8 cellular contexts compared by ENCODE assay signal in the genomic region with DNA sequence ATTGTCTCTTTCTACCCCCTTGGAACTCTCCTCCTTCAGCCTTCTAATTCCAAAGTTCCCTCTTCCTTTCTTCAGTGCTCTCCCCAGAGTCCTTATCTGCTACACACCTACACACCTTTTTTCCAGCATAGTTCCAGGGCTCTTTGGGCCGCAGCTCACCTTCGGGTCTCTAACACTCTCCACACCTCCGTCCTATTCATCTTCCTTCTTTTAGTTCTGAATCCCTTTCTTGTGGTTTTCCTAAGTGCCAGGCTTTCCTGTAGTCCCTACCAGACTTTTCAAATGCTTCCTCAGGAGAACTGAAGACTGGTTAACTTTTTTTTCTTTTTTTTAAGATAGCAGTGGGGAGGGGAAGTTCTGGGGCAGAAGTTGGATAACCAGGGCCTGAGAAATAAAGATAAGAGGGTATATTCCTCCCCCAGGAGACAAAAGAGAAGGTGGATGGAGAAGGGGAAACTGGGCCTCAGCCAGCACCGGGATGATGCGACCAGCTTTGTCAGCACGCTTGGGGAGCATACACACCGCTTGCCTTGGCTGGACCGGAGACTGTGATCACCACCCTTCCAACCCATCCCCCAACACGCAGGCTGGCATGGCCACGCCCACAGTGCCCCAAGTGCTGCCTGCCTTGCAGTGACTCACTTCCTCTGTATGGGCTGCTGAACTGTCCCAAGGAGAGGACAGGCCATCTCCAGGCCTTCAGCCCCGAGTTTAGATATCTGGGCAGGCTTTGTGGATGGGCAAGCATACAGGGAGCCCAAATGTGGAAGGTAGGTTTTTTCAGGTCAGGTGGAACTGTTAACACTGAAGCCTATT. TPM values are rescaled to one million over a fixed set of nuclear protein-coding genes. Genes with fewer than 3 reads are reported as not detected.
A peak's percentile ranks its signal among the peaks of the same experiment; 100 is the strongest.
DNase-seq lines count a peak whose midpoint lies in the region; ATAC-seq and TF ChIP-seq lines count a peak whose summit lies in the region.
"Had no signal": no experiment of that assay in that cellular context is flagged by ENCODE, and none has a peak within 500 bp of the region (broad histone marks: within the 10 kb centered on the region; RNA-seq: fewer than 3 reads in every experiment).

No MANE protein-coding gene starts in this region.

- peaks cover 0 to 51% of the 10 kb centered on the region in 2 donors for H3K4me1 ChIP-seq in right atrium auricular region

- no peaks in the 10 kb centered on the region for H3K9me2 ChIP-seq in SU-DHL-6 (replicated peaks; ENCODE audit: insufficient read depth, low read length)

- H3F3A ChIP-seq in SU-DHL-6 (ENCODE audit: insufficient read depth): peaks cover 12% of the 10 kb centered on the region

- H3K27ac ChIP-seq in SU-DHL-6 (ENCODE audit: low read depth, low read length): no peak overlapping the region
- H3K27ac ChIP-seq in right atrium auricular region: peak overlapping the region; percentile 67 to 77
- H3K27ac ChIP-seq: foreskin keratinocyte had no signal

- peaks cover 21% of the 10 kb centered on the region for H3K79me2 ChIP-seq in SU-DHL-6 (ENCODE audit: insufficient read depth, low read length)

- H3K27me3 ChIP-seq in SU-DHL-6 (ENCODE audit: low read length): no peaks in the 10 kb centered on the region
- H3K27me3 ChIP-seq in right atrium auricular region: no peaks in the 10 kb centered on the region
- H3K27me3 ChIP-seq: foreskin keratinocyte had no signal

- H3K27ac Mint-ChIP-seq in activated naive CD4-positive, alpha-beta T cell treated with anti-CD3 and anti-CD28 coated beads, Interleukin-2, amount 50 U/mL, for 24 hours: peak overlapping the region; percentile 86

- H3K36me3 Mint-ChIP-seq in activated naive CD4-positive, alpha-beta T cell treated with anti-CD3 and anti-CD28 coated beads, Interleukin-2, amount 50 U/mL, for 24 hours: peaks cover 4% of the 10 kb centered on the region

- peak overlapping the region; percentile 81 for H3K4me3 Mint-ChIP-seq in activated naive CD4-positive, alpha-beta T cell treated with anti-CD3 and anti-CD28 coated beads, Interleukin-2, amount 50 U/mL, for 24 hours

- H2AFZ ChIP-seq in SU-DHL-6 (ENCODE audit: low read depth, low read length, severe bottlenecking): no peak overlapping the region

- peak overlapping the region; percentile 16 for H3K4me2 ChIP-seq in SU-DHL-6 (ENCODE audit: low read depth, low read length, poor library complexity, severe bottlenecking)

- H3K27me3 Mint-ChIP-seq in activated naive CD4-positive, alpha-beta T cell treated with anti-CD3 and anti-CD28 coated beads, Interleukin-2, amount 50 U/mL, for 24 hours: no peaks in the 10 kb centered on the region

- H3K36me3 ChIP-seq in SU-DHL-6 (ENCODE audit: low read length) (no peaks in the 10 kb centered on the region), right atrium auricular region (no peaks in the 10 kb centered on the region)

- H3K9me3 ChIP-seq in SU-DHL-6 (ENCODE audit: insufficient read depth, low read length): no peaks in the 10 kb centered on the region
- no peaks in the 10 kb centered on the region for H3K9me3 ChIP-seq in right atrium auricular region

- no peak overlapping the region for H3K4me3 ChIP-seq in SU-DHL-6 (ENCODE audit: insufficient read depth, low read length, poor library complexity, severe bottlenecking)
- H3K4me3 ChIP-seq in right atrium auricular region: no peak overlapping the region

- H4K20me1 ChIP-seq in SU-DHL-6 (ENCODE audit: low read depth, low read length): no peaks in the 10 kb centered on the region

- H3K4me1 Mint-ChIP-seq in activated naive CD4-positive, alpha-beta T cell treated with anti-CD3 and anti-CD28 coated beads, Interleukin-2, amount 50 U/mL, for 24 hours: peaks cover 57% of the 10 kb centered on the region

- no peak for TF ChIP-seq CTCF in SU-DHL-6 (IDR thresholded peaks at IDR 0.05; ENCODE audit: insufficient read depth, low read length, poor library complexity, severe bottlenecking)
- TF ChIP-seq CTCF in right atrium auricular region (IDR thresholded peaks at IDR 0.05): no peak

- H3K9me3 Mint-ChIP-seq in activated naive CD4-positive, alpha-beta T cell treated with anti-CD3 and anti-CD28 coated beads, Interleukin-2, amount 50 U/mL, for 24 hours: no peaks in the 10 kb centered on the region

- peak in 75 of 76 experiments; percentile 65 to 98 (median 95) for DNase-seq in HUDEP-2 (lab: John Stamatoyannopoulos, UW; ENCODE audit: unreplicated experiment in 76 of 76)
- peak; percentile 81 for DNase-seq in right atrium auricular region (ENCODE audit: low spot score)
- DNase-seq in renal cortical epithelial cell (ENCODE audit: low read depth): peak; percentile 85
- no peak for DNase-seq in cerebellar nuclear complex (lab: John Stamatoyannopoulos, UW)

- H3K9ac ChIP-seq in SU-DHL-6 (ENCODE audit: low read length): no peak overlapping the region

- no peak for ATAC-seq in HG03571 (IDR thresholded peaks at IDR 0.05; ENCODE audit: unreplicated experiment)
- ATAC-seq: foreskin keratinocyte had no signal

RNA-seq across cellular contexts. Expression of gene CERS2, which starts 2.5 kb away (rescaled TPM):
- total RNA-seq in right atrium auricular region (10 to 100 TPM; 47.9 to 91.4 TPM), renal cortical epithelial cell (119 and 202 TPM in 2 replicates)

RNA-seq across cellular contexts. Expression of gene ANXA9, which starts 5.0 kb away (rescaled TPM):
- total RNA-seq in right atrium auricular region (1 to 10 TPM; 1.6 to 7.7 TPM), renal cortical epithelial cell (0.30 and 1.6 TPM in 2 replicates)

RNA-seq across cellular contexts. Expression of gene MINDY1, which starts 29.6 kb away (rescaled TPM):
- total RNA-seq in right atrium auricular region (10 to 100 TPM; 62.2 to 72.3 TPM), renal cortical epithelial cell (35.4 and 47.7 TPM in 2 replicates)

RNA-seq across cellular contexts. Expression of gene PRUNE1, which starts 31.2 kb away (rescaled TPM):
- total RNA-seq in right atrium auricular region: 10 to 100 TPM; 52.0 to 68.4 TPM
- total RNA-seq in renal cortical epithelial cell: 12.5 and 21.6 TPM in 2 replicates

RNA-seq across cellular contexts. Expression of gene SETDB1, which starts 50.9 kb away (rescaled TPM):
- total RNA-seq in right atrium auricular region: 10 to 100 TPM; 18.6 to 18.9 TPM
- total RNA-seq in renal cortical epithelial cell: 33.0 and 51.1 TPM in 2 replicates

Comparison
In these comparisons a context has a peak if more than half of its experiments do, and no peak if none do; other contexts are left out.
1. DNase-seq: peak in HUDEP-2 (75 of 76), right atrium auricular region (single experiment) and renal cortical epithelial cell (single experiment); none in cerebellar nuclear complex (0 of 2).